In the genomic region with DNA sequence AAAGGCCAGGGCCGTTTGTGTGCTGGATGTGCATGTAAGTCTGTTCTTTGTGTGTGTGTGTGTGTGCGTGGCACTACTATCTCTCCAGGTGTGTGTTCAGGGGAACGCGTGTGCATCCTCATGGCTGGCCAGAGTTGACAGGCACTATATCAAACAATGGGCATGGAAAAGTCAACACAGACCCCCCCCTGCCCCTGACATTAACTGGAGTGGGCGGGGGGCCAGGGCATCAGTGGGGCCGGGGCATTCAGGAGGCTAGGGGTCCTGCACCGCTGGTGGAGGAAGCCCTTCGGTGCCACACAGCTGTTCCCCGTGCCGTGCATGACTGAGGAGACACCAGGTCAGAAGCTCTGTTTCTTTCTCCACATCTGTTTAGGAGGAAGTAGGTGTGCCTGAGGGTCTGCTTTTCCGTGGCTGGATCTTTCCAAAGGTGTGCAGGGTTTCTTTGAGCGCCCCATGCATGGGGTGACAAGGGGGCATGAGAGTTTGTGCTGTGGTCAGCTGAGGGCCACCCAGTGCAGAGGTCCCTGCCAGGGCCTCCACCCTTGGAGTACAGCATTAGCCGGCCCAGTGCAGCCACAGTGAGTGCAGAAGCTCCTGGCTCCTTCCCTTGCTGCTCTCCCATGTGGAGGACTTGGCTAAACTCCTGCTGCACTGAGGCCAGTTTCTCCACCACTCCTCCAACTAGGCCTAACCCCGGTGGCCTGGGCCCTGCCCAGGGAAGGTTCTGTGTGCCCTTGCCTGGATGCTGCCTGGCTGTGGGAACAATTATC, we compare ENCODE assay signal across 2 cellular contexts.
TF ChIP-seq lines count a peak whose summit lies in the region.

No MANE protein-coding gene starts in this region.

TF ChIP-seq in SK-N-SH, 30 proteins besides CTCF, POLR2A, EP300 and RAD21 (continued from another document):
- no peak for TF ChIP-seq FOXJ3 (CRISPR knock-in tag; IDR thresholded peaks at IDR 0.05)
- no peak for TF ChIP-seq ELF1 (IDR thresholded peaks at IDR 0.05)
- TF ChIP-seq RCOR1 (IDR thresholded peaks at IDR 0.05; ENCODE audit: low read length), result no peak
- TF ChIP-seq MEF2A (IDR thresholded peaks at IDR 0.05; ENCODE audit: borderline replicate concordance, low read depth), result no peak
- no peak for TF ChIP-seq CHD2 (IDR thresholded peaks at IDR 0.05; ENCODE audit: low read length, partially characterized antibody)
- TF ChIP-seq POLR2AphosphoS5 (IDR thresholded peaks at IDR 0.05; ENCODE audit: low read depth, low read length), result no peak
- TF ChIP-seq TCF12 (IDR thresholded peaks at IDR 0.05), result no peak
- TF ChIP-seq USF2 (IDR thresholded peaks at IDR 0.05; ENCODE audit: borderline replicate concordance, low read depth, low read length), result no peak
- TF ChIP-seq TAF1 (IDR thresholded peaks at IDR 0.05; ENCODE audit: borderline replicate concordance, low read depth, low read length), result no peak

TF ChIP-seq in SK-N-SH treated with all-trans-retinoic acid at 6 μM for 48 hours, 23 proteins besides CTCF, POLR2A, EP300 and RAD21 (continued from another document):
- TF ChIP-seq PATZ1 (CRISPR knock-in tag; IDR thresholded peaks at IDR 0.05; ENCODE audit: borderline replicate concordance) (no peak), ZFP30 (CRISPR knock-in tag; IDR thresholded peaks at IDR 0.05) (no peak), GLIS3 (CRISPR knock-in tag; IDR thresholded peaks at IDR 0.05) (no peak), TSHZ2 (CRISPR knock-in tag; IDR thresholded peaks at IDR 0.05) (no peak), PPARA (CRISPR knock-in tag; IDR thresholded peaks at IDR 0.05; ENCODE audit: borderline replicate concordance) (no peak), TCF4 (CRISPR knock-in tag; IDR thresholded peaks at IDR 0.05; ENCODE audit: borderline replicate concordance) (no peak), ISL1 (CRISPR knock-in tag; IDR thresholded peaks at IDR 0.05) (no peak), RARB (CRISPR knock-in tag; IDR thresholded peaks at IDR 0.05) (no peak)
- TF ChIP-seq, protein P1, sequence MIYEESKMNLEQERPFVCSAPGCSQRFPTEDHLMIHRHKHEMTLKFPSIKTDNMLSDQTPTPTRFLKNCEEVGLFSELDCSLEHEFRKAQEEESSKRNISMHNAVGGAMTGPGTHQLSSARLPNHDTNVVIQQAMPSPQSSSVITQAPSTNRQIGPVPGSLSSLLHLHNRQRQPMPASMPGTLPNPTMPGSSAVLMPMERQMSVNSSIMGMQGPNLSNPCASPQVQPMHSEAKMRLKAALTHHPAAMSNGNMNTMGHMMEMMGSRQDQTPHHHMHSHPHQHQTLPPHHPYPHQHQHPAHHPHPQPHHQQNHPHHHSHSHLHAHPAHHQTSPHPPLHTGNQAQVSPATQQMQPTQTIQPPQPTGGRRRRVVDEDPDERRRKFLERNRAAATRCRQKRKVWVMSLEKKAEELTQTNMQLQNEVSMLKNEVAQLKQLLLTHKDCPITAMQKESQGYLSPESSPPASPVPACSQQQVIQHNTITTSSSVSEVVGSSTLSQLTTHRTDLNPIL (CRISPR knock-in tag; IDR thresholded peaks at IDR 0.05; ENCODE audit: low read depth), result no peak
- TF ChIP-seq, protein P2, sequence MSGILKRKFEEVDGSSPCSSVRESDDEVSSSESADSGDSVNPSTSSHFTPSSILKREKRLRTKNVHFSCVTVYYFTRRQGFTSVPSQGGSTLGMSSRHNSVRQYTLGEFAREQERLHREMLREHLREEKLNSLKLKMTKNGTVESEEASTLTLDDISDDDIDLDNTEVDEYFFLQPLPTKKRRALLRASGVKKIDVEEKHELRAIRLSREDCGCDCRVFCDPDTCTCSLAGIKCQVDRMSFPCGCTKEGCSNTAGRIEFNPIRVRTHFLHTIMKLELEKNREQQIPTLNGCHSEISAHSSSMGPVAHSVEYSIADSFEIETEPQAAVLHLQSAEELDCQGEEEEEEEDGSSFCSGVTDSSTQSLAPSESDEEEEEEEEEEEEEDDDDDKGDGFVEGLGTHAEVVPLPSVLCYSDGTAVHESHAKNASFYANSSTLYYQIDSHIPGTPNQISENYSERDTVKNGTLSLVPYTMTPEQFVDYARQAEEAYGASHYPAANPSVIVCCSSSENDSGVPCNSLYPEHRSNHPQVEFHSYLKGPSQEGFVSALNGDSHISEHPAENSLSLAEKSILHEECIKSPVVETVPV (CRISPR knock-in tag; IDR thresholded peaks at IDR 0.05), result no peak
- TF ChIP-seq, protein P3, sequence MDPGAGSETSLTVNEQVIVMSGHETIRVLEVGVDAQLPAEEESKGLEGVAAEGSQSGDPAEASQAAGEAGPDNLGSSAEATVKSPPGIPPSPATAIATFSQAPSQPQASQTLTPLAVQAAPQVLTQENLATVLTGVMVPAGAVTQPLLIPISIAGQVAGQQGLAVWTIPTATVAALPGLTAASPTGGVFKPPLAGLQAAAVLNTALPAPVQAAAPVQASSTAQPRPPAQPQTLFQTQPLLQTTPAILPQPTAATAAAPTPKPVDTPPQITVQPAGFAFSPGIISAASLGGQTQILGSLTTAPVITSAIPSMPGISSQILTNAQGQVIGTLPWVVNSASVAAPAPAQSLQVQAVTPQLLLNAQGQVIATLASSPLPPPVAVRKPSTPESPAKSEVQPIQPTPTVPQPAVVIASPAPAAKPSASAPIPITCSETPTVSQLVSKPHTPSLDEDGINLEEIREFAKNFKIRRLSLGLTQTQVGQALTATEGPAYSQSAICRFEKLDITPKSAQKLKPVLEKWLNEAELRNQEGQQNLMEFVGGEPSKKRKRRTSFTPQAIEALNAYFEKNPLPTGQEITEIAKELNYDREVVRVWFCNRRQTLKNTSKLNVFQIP (CRISPR knock-in tag; IDR thresholded peaks at IDR 0.05; ENCODE audit: borderline replicate concordance, low read depth), result no peak
